In genomic region chr9:78821126-78821822, GRCh38 we compare ENCODE assay signal across 8 cellular contexts.
DNase-seq lines count a peak whose midpoint lies in the region; ATAC-seq and TF ChIP-seq lines count a peak whose summit lies in the region.

No MANE protein-coding gene starts in this region.

- H3K27me3 ChIP-seq in DND-41 (ENCODE audit: insufficient read depth, low read length, poor library complexity), result no peaks in the 10 kb centered on the region

- no peaks in the 10 kb centered on the region for H3K27me3 Mint-ChIP-seq in central memory CD8-positive, alpha-beta T cell
- H3K27me3 Mint-ChIP-seq in mesothelial cell of epicardium (ENCODE audit: low read depth), result no peaks in the 10 kb centered on the region

- DNase-seq in DND-41 (no peak), NCI-H82 (lab: John Stamatoyannopoulos, UW) (peak; percentile 63), mesothelial cell of epicardium (ENCODE audit: low spot score in 2 of 2, unreplicated experiment in 2 of 2) (no peak), NCI-H187 (lab: John Stamatoyannopoulos, UW) (no peak)
- no peak for DNase-seq in central memory CD8-positive, alpha-beta T cell (ENCODE audit: low spot score in 2 of 2)
- DNase-seq in activated CD4-positive, alpha-beta T cell treated with anti-CD3 and anti-CD28 coated beads, Interleukin-2, amount 50 U/mL, for 48 hours, result no peak

- H3K27ac ChIP-seq in DND-41 (ENCODE audit: low read length), result no peak overlapping the region

- H3K27ac Mint-ChIP-seq in central memory CD8-positive, alpha-beta T cell (ENCODE audit: low read depth), result no peak overlapping the region
- no peak overlapping the region for H3K27ac Mint-ChIP-seq in mesothelial cell of epicardium

- H3K9me3 ChIP-seq in DND-41 (ENCODE audit: insufficient read depth, low read length, severe bottlenecking), result no peaks in the 10 kb centered on the region

- peak; percentile 73 for TF ChIP-seq CTCF in DND-41 (IDR thresholded peaks at IDR 0.05; ENCODE audit: borderline replicate concordance, extremely low read depth, low read length, poor library complexity, severe bottlenecking)
- peak; percentile 67 for TF ChIP-seq CTCF in mesothelial cell of epicardium (IDR thresholded peaks at IDR 0.05; ENCODE audit: unreplicated experiment)

- no peaks in the 10 kb centered on the region for H4K20me1 ChIP-seq in DND-41 (ENCODE audit: insufficient read depth, low read length)

- H3K4me3 Mint-ChIP-seq in central memory CD8-positive, alpha-beta T cell, result peak overlapping the region; percentile 57
- peak overlapping the region; percentile 29 for H3K4me3 Mint-ChIP-seq in mesothelial cell of epicardium

- no peaks in the 10 kb centered on the region for H3K36me3 Mint-ChIP-seq in central memory CD8-positive, alpha-beta T cell (ENCODE audit: insufficient read depth)
- no peaks in the 10 kb centered on the region for H3K36me3 Mint-ChIP-seq in mesothelial cell of epicardium

- H3K79me2 ChIP-seq in DND-41 (ENCODE audit: insufficient read depth, low read length), result no peaks in the 10 kb centered on the region

- peak; percentile 61; the same call in 1 of the 3 replicates for ATAC-seq in DND-41 (ENCODE audit: insufficient read depth, low read depth)
- ATAC-seq in GM19324 (IDR thresholded peaks at IDR 0.05; ENCODE audit: low FRiP score, unreplicated experiment), result peak; percentile 85
- peak; percentile 81 for ATAC-seq in HG03442 (IDR thresholded peaks at IDR 0.05; ENCODE audit: unreplicated experiment)
- ATAC-seq in central memory CD8-positive, alpha-beta T cell (replicated peaks; ENCODE audit: extremely low read depth, poor library complexity, severe bottlenecking), result no peak

- H3K9me3 Mint-ChIP-seq in central memory CD8-positive, alpha-beta T cell, result no peaks in the 10 kb centered on the region
- H3K9me3 Mint-ChIP-seq in mesothelial cell of epicardium, result no peaks in the 10 kb centered on the region

- H3K4me1 Mint-ChIP-seq in central memory CD8-positive, alpha-beta T cell, result peaks cover 6% of the 10 kb centered on the region
- H3K4me1 Mint-ChIP-seq in mesothelial cell of epicardium, result no peaks in the 10 kb centered on the region

- H2AFZ ChIP-seq in DND-41 (ENCODE audit: low read depth, low read length), result peak overlapping the region; percentile 48; the same call in 1 of the 2 replicates

- H3K9ac ChIP-seq in DND-41 (ENCODE audit: low read depth, low read length), result no peak overlapping the region

- peak overlapping the region; percentile 54 for H3K4me2 ChIP-seq in DND-41 (ENCODE audit: insufficient read depth, low read length)

- H3K4me3 ChIP-seq in DND-41 (ENCODE audit: low read depth in 1 of 2, low read length in 2 of 2), result peak overlapping the region in 1 of 2 experiments; percentile 35; a peak in 2 of 4 replicates

- H3K36me3 ChIP-seq in DND-41 (ENCODE audit: insufficient read depth, low read length), result no peaks in the 10 kb centered on the region

- H3K4me1 ChIP-seq in DND-41 (ENCODE audit: insufficient read depth, low read length), result 0 out of 2 replicates have a peak, but pooled peaks cover 5% of the 10 kb centered on the region
